In the genomic region with DNA sequence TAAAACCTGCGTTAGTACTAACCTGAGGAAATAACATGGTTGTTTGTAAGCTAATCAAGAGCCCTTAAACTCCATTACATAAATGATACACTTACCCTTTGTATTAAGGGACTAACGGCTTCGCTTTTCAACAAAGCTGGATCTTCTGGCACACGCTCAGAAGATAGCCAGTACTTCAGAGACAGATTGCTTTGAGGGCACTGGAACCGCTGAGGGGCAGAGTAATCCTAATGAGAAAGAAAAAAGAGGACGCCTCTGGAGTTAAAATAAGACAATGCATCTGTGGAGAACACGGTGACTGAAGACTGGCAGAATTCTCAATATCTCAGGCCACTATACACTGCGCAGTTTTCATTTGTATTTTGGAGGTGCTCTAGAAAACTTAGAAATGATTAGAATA, we compare ENCODE assay signal across 9 cellular contexts. TPM values are rescaled to one million over a fixed set of nuclear protein-coding genes. Genes with fewer than 3 reads are reported as not detected.
A peak's percentile ranks its signal among the peaks of the same experiment; 100 is the strongest.
DNase-seq lines count a peak whose midpoint lies in the region; ATAC-seq and TF ChIP-seq lines count a peak whose summit lies in the region.
"Had no signal": no experiment of that assay in that cellular context is flagged by ENCODE, and none has a peak within 500 bp of the region (broad histone marks: within the 10 kb centered on the region; RNA-seq: fewer than 3 reads in every experiment).

No MANE protein-coding gene starts in this region.

- H3K27me3 Mint-ChIP-seq in osteocyte (ENCODE audit: unreplicated experiment), result no peaks in the 10 kb centered on the region

- H3K4me1 Mint-ChIP-seq in osteocyte (ENCODE audit: unreplicated experiment), result peaks cover 29% of the 10 kb centered on the region

- peak; percentile 62 for DNase-seq in DMS79 treated with DMSO at 0.1 percent for 48 hours (lab: John Stamatoyannopoulos, UW)
- DNase-seq in NCI-H526 treated with DMSO at 0.1 percent for 48 hours (lab: John Stamatoyannopoulos, UW), result peak; percentile 35
- no peak for DNase-seq in choroid plexus epithelial cell (ENCODE audit: low read depth)
- no peak for DNase-seq in osteocyte (ENCODE audit: extremely low spot score, unreplicated experiment)
- DNase-seq in SIG-M5 (lab: John Stamatoyannopoulos, UW), result no peak
- DNase-seq in left lobe of liver (ENCODE audit: low spot score), result no peak
- DNase-seq in DMS 273 (lab: John Stamatoyannopoulos, UW; ENCODE audit: unreplicated experiment), result no peak
- DNase-seq in NCI-H1092 (lab: John Stamatoyannopoulos, UW), result no peak
- DNase-seq: T-helper 9 cell had no signal

- H3K4me3 Mint-ChIP-seq in osteocyte (ENCODE audit: unreplicated experiment), result peak overlapping the region; percentile 96

- H3K9me3 Mint-ChIP-seq in osteocyte (ENCODE audit: unreplicated experiment), result no peaks in the 10 kb centered on the region

- H3K27ac Mint-ChIP-seq in osteocyte (ENCODE audit: unreplicated experiment), result peak overlapping the region; percentile 94

- peak overlapping the region; percentile 88 for H3K4me3 ChIP-seq in choroid plexus epithelial cell (ENCODE audit: low read depth, low read length)

- ATAC-seq in left lobe of liver, result no peak

- H3K36me3 Mint-ChIP-seq in osteocyte (ENCODE audit: unreplicated experiment), result no peaks in the 10 kb centered on the region

- TF ChIP-seq CTCF in choroid plexus epithelial cell (conservative IDR thresholded peaks at IDR 0.05; ENCODE audit: low read depth, low read length) (no peak), osteocyte (IDR thresholded peaks at IDR 0.05) (peak; percentile 6)

RNA-seq across cellular contexts. Expression of a gene that starts 1.5 kb away (rescaled TPM):
- 138 and 146 TPM in 2 replicates for total RNA-seq in osteocyte
- total RNA-seq in left lobe of liver, result 53.1 TPM

Comparison
In these comparisons a context has a peak if more than half of its experiments do, and no peak if none do; other contexts are left out.
1. DNase-seq: peak in DMS79 treated with DMSO at 0.1 percent for 48 hours (single experiment) and NCI-H526 treated with DMSO at 0.1 percent for 48 hours (single experiment); none in choroid plexus epithelial cell (single experiment), osteocyte (single experiment), SIG-M5 (single experiment), left lobe of liver (single experiment), DMS 273 (single experiment) and NCI-H1092 (single experiment).